Comparison of ENCODE assay signal across 1 cellular context in genomic region chr2:237929979-237930378, GRCh38.
TF ChIP-seq lines count a peak whose summit lies in the region.

No MANE protein-coding gene starts in this region.

TF ChIP-seq in IMR-90, 13 proteins besides CTCF, POLR2A, EP300 and RAD21 (continued from another document):
- TF ChIP-seq RCOR1 (IDR thresholded peaks at IDR 0.05; ENCODE audit: insufficient replicate concordance, low read length) (no peak), ELK1 (IDR thresholded peaks at IDR 0.05; ENCODE audit: borderline replicate concordance, low read depth, low read length) (no peak), SMC3 (IDR thresholded peaks at IDR 0.05; ENCODE audit: low read depth, low read length) (no peak), MAZ (IDR thresholded peaks at IDR 0.05; ENCODE audit: borderline replicate concordance, low read depth, low read length) (no peak), BHLHE40 (IDR thresholded peaks at IDR 0.05; ENCODE audit: low read depth, low read length) (no peak), CHD1 (IDR thresholded peaks at IDR 0.05; ENCODE audit: low read depth, low read length) (no peak), MXI1 (IDR thresholded peaks at IDR 0.05; ENCODE audit: borderline replicate concordance, low read depth, low read length) (no peak)
